ENCODE assay signal across 18 cellular contexts in the genomic region with DNA sequence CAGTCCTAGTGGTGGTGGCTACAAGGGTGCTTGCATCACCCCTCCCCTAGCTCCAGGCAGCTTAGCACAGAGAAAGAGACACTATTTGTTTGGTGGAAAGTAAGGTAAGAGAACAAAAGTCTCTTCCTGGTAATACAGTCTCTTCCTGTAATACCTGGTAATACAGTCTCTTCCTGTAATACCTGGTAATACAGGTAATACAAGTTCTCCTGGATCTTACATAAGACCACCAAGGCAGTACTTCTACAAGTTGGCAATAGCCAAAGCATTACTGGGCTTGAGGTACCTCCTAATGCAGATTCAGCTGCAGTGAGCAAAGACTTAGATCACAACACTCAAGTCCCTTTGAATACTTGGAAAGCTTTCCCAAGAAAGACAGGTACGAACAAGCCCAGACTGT.
DNase-seq lines count a peak whose midpoint lies in the region; ATAC-seq and TF ChIP-seq lines count a peak whose summit lies in the region.
"Had no signal": no experiment of that assay in that cellular context is flagged by ENCODE, and none has a peak within 500 bp of the region (broad histone marks: within the 10 kb centered on the region; RNA-seq: fewer than 3 reads in every experiment).

No MANE protein-coding gene starts in this region.

- H3K27me3 ChIP-seq in mammary epithelial cell (ENCODE audit: insufficient read depth, low read length) (no peaks in the 10 kb centered on the region), smooth muscle cell (ENCODE audit: low read depth) (no peaks in the 10 kb centered on the region)

- H3K36me3 Mint-ChIP-seq in activated naive CD8-positive, alpha-beta T cell treated with anti-CD3 and anti-CD28 coated beads, Interleukin-2, amount 50 U/mL, for 24 hours (ENCODE audit: low read depth) = no peaks in the 10 kb centered on the region
- H3K36me3 Mint-ChIP-seq: CD14-positive monocyte had no signal

- WGBS in mammary epithelial cell (ENCODE audit: low coverage, missing lambda C conversion rate) = 22% methylated on average over 1 of the region's 1 CpG
- WGBS in smooth muscle cell (ENCODE audit: low lambda C conversion rate) = 85% methylated on average over 1 of the region's 1 CpG

- H3K9ac ChIP-seq in mammary epithelial cell (ENCODE audit: insufficient read depth, low read length) (no peak overlapping the region), smooth muscle cell (ENCODE audit: low read depth) (no peak overlapping the region)

- H3K27ac ChIP-seq in mammary epithelial cell (ENCODE audit: insufficient read depth, low read depth, low read length) (no peak overlapping the region), smooth muscle cell (ENCODE audit: low read depth) (peak overlapping the region; percentile 32)
- H3K27ac ChIP-seq: HL-60 had no signal

- no peak overlapping the region for H3K27ac Mint-ChIP-seq in activated naive CD8-positive, alpha-beta T cell treated with anti-CD3 and anti-CD28 coated beads, Interleukin-2, amount 50 U/mL, for 24 hours
- H3K27ac Mint-ChIP-seq: HFFc6 had no signal

- no peak overlapping the region for H3K4me3 Mint-ChIP-seq in activated naive CD8-positive, alpha-beta T cell treated with anti-CD3 and anti-CD28 coated beads, Interleukin-2, amount 50 U/mL, for 24 hours
- H3K4me3 Mint-ChIP-seq: CD14-positive monocyte, HFFc6 had no signal

- no peaks in the 10 kb centered on the region for H3F3A ChIP-seq in smooth muscle cell (ENCODE audit: low read depth)

- DNase-seq in DMS53 (lab: John Stamatoyannopoulos, UW) (peak; percentile 54), mammary epithelial cell (peak; percentile 66), left colon (no peak), smooth muscle cell (lab: John Stamatoyannopoulos, UW; ENCODE audit: unreplicated experiment) (no peak), NCI-H345 treated with DMSO at 0.1 percent for 48 hours (lab: John Stamatoyannopoulos, UW; ENCODE audit: unreplicated experiment) (no peak), SW 1271 (lab: John Stamatoyannopoulos, UW) (no peak)
- no peak for DNase-seq in effector CD4-positive, alpha-beta T cell
- DNase-seq in activated naive CD8-positive, alpha-beta T cell treated with anti-CD3 and anti-CD28 coated beads, Interleukin-2, amount 50 U/mL, for 24 hours = no peak
- DNase-seq: Caco-2, GOT3, HFFc6, NCI-H1436 treated with DMSO at 0.1 percent for 48 hours, NCI-H2081 treated with DMSO at 0.1 percent for 48 hours, NCI-H226, NCI-H69, PC-3 had no signal

- no TSS peak for BruUV-seq in mammary epithelial cell (replicated peaks; lab: Mats Ljungman, UMichigan)

- peaks cover 11% of the 10 kb centered on the region for H3K4me1 ChIP-seq in mammary epithelial cell (ENCODE audit: insufficient read depth, low read length)
- no peaks in the 10 kb centered on the region for H3K4me1 ChIP-seq in smooth muscle cell (ENCODE audit: low read depth)
- H3K4me1 ChIP-seq: Caco-2 had no signal

- H3K4me3 ChIP-seq in mammary epithelial cell (replicated peaks in 1 of 3; ENCODE audit: insufficient read depth in 1 of 3, low read depth in 2 of 3, low read length in 3 of 3) (no peak overlapping the region), smooth muscle cell (no peak overlapping the region)

- peak; percentile 49 for ATAC-seq in left colon
- ATAC-seq in activated naive CD8-positive, alpha-beta T cell treated with anti-CD3 and anti-CD28 coated beads, Interleukin-2, amount 50 U/mL, for 24 hours = no peak
- ATAC-seq: PC-3 had no signal

- no peaks in the 10 kb centered on the region for H3K27me3 Mint-ChIP-seq in activated naive CD8-positive, alpha-beta T cell treated with anti-CD3 and anti-CD28 coated beads, Interleukin-2, amount 50 U/mL, for 24 hours

- CTCF ChIA-PET in mammary epithelial cell (lab: Charles Lee; ENCODE audit: low non-redundant PET) = interaction anchor here (0.6 kb wide), 1 partner anchor 452 kb away, joined by 10 read pairs; no protein-coding TSS in a partner anchor

- no peak for TF ChIP-seq CTCF in mammary epithelial cell (conservative IDR thresholded peaks at IDR 0.05 in 1 of 2, IDR thresholded peaks at IDR 0.05 in 1 of 2; ENCODE audit: extremely low read depth in 1 of 2, insufficient read depth in 1 of 2, low read depth in 1 of 2, low read length in 2 of 2)
- no peak for TF ChIP-seq CTCF in smooth muscle cell (IDR thresholded peaks at IDR 0.05; ENCODE audit: borderline replicate concordance, insufficient read depth, poor library complexity, severe bottlenecking)

- H2AFZ ChIP-seq in mammary epithelial cell (ENCODE audit: low read depth, low read length) (peak overlapping the region; percentile 65), smooth muscle cell (ENCODE audit: low read depth) (no peak overlapping the region)

- H4K20me1 ChIP-seq in mammary epithelial cell (ENCODE audit: insufficient read depth, low read length) = no peaks in the 10 kb centered on the region
- H4K20me1 ChIP-seq in smooth muscle cell (ENCODE audit: low read depth) = no peaks in the 10 kb centered on the region

- H3K36me3 ChIP-seq in mammary epithelial cell (ENCODE audit: insufficient read depth, low read length) (no peaks in the 10 kb centered on the region), smooth muscle cell (ENCODE audit: low read depth) (no peaks in the 10 kb centered on the region)

- intact Hi-C loops in mammary epithelial cell (cut with micrococcal nuclease) = no loop called here
- intact Hi-C loops in left colon (cut with DNase I, micrococcal nuclease) = no loop called here

- dilution Hi-C loops in mammary epithelial cell (cut with HindIII; ENCODE audit: low sequenced_read_pairs) = no loop called here

- in situ Hi-C loops in mammary epithelial cell (cut with MboI; ENCODE audit: low sequenced_read_pairs in 2 of 2) = loop anchor here (5.0 to 10.0 kb wide), 3 partner anchors 257 to 340 kb away; no protein-coding TSS in a partner anchor

- H3K9me3 Mint-ChIP-seq in activated naive CD8-positive, alpha-beta T cell treated with anti-CD3 and anti-CD28 coated beads, Interleukin-2, amount 50 U/mL, for 24 hours = peaks cover 4% of the 10 kb centered on the region
- H3K9me3 Mint-ChIP-seq: HFFc6 had no signal

- H3K4me2 ChIP-seq in mammary epithelial cell (ENCODE audit: insufficient read depth, low read depth, low read length) = peak overlapping the region; percentile 44
- no peak overlapping the region for H3K4me2 ChIP-seq in smooth muscle cell

- H3K4me1 Mint-ChIP-seq in activated naive CD8-positive, alpha-beta T cell treated with anti-CD3 and anti-CD28 coated beads, Interleukin-2, amount 50 U/mL, for 24 hours = no peaks in the 10 kb centered on the region
- H3K4me1 Mint-ChIP-seq: CD14-positive monocyte had no signal

- H3K9me3 ChIP-seq in mammary epithelial cell (replicated peaks; ENCODE audit: insufficient read depth, low read length) = no peaks in the 10 kb centered on the region
- no peaks in the 10 kb centered on the region for H3K9me3 ChIP-seq in smooth muscle cell (replicated peaks; ENCODE audit: low read depth)

- H3K79me2 ChIP-seq in mammary epithelial cell (ENCODE audit: insufficient read depth, low read length) (no peaks in the 10 kb centered on the region), smooth muscle cell (ENCODE audit: low read depth) (no peaks in the 10 kb centered on the region)

Comparison
In these comparisons a context has a peak if more than half of its experiments do, and no peak if none do; other contexts are left out.
1. DNase-seq: peak in DMS53 (single experiment) and mammary epithelial cell (single experiment); none in left colon (0 of 2), smooth muscle cell (single experiment), NCI-H345 treated with DMSO at 0.1 percent for 48 hours (single experiment), effector CD4-positive, alpha-beta T cell (single experiment), activated naive CD8-positive, alpha-beta T cell treated with anti-CD3 and anti-CD28 coated beads, Interleukin-2, amount 50 U/mL, for 24 hours (single experiment) and SW 1271 (0 of 2).